In genomic region chr4:51943221-51943620, GRCh38 we compare ENCODE assay signal across 19 cellular contexts.
A peak's percentile ranks its signal among the peaks of the same experiment; 100 is the strongest.
DNase-seq lines count a peak whose midpoint lies in the region; ATAC-seq, FAIRE-seq and TF ChIP-seq lines count a peak whose summit lies in the region.
"Had no signal": no experiment of that assay in that cellular context is flagged by ENCODE, and none has a peak within 500 bp of the region (broad histone marks: within the 10 kb centered on the region; RNA-seq: fewer than 3 reads in every experiment).

No MANE protein-coding gene starts in this region.

- peak overlapping the region; percentile 60; the same call in 1 of the 2 replicates for H2AFZ ChIP-seq in SK-N-SH (ENCODE audit: low read depth)

- H3K4me1 ChIP-seq in breast epithelium (no peaks in the 10 kb centered on the region), SK-N-SH (ENCODE audit: control insufficient read depth in 1 of 2, insufficient read depth in 2 of 2, low read depth in 1 of 2, low read length in 1 of 2) (peaks cover 2 to 10% of the 10 kb centered on the region in 2 experiments; a peak in 2 of 4 replicates)
- H3K4me1 ChIP-seq: upper lobe of left lung had no signal

- H3K79me2 ChIP-seq in SK-N-SH (ENCODE audit: insufficient read depth) = no peaks in the 10 kb centered on the region

- H3F3A ChIP-seq in SK-N-SH (replicated peaks; ENCODE audit: insufficient read depth) = no peaks in the 10 kb centered on the region

- H3K27me3 Mint-ChIP-seq in MCF 10A (ENCODE audit: insufficient read depth, unreplicated experiment) = no peaks in the 10 kb centered on the region
- H3K27me3 Mint-ChIP-seq in CD14-positive monocyte (ENCODE audit: low read depth in 3 of 3) = peaks cover 0 to 2% (median 0%) of the 10 kb centered on the region in 3 donors

- peak overlapping the region; percentile 65 for H3K4me2 ChIP-seq in SK-N-SH

- TF ChIP-seq CTCF in MCF 10A (IDR thresholded peaks at IDR 0.05; ENCODE audit: unreplicated experiment) (no peak), breast epithelium (IDR thresholded peaks at IDR 0.05) (no peak), SK-N-SH (IDR thresholded peaks at IDR 0.05) (no peak), fibroblast of mammary gland (conservative IDR thresholded peaks at IDR 0.05; ENCODE audit: control insufficient read depth, insufficient read depth, low read depth, low read length) (no peak), CD14-positive monocyte (IDR thresholded peaks at IDR 0.05) (no peak)

- no peak for TF ChIP-seq POLR2A in breast epithelium (IDR thresholded peaks at IDR 0.05)

- H3K4me1 Mint-ChIP-seq in MCF 10A (ENCODE audit: insufficient read depth, unreplicated experiment) = peaks cover 12% of the 10 kb centered on the region
- no peaks in the 10 kb centered on the region for H3K4me1 Mint-ChIP-seq in CD14-positive monocyte
- H3K4me1 Mint-ChIP-seq: CD8-positive, alpha-beta memory T cell had no signal

- TF ChIP-seq RAD21 in SK-N-SH (IDR thresholded peaks at IDR 0.05; ENCODE audit: low read length) = no peak

- no peak for ATAC-seq in HG03108 (IDR thresholded peaks at IDR 0.05; ENCODE audit: unreplicated experiment)
- ATAC-seq: left lobe of liver had no signal

- BruUV-seq in MCF 10A (replicated peaks; lab: Mats Ljungman, UMichigan) = no TSS peak

- FAIRE-seq in urothelium cell line (lab: Jason Lieb, UNC) = no peak
- FAIRE-seq in GM19239 (lab: Jason Lieb, UNC) = no peak

- no peak overlapping the region for H3K4me3 Mint-ChIP-seq in MCF 10A (ENCODE audit: unreplicated experiment)
- no peak overlapping the region for H3K4me3 Mint-ChIP-seq in CD14-positive monocyte
- H3K4me3 Mint-ChIP-seq: CD8-positive, alpha-beta memory T cell had no signal

- no peak overlapping the region for H3K4me3 ChIP-seq in breast epithelium
- H3K4me3 ChIP-seq in SK-N-SH (ENCODE audit: low read depth in 2 of 2, low read length in 1 of 2) = peak overlapping the region; percentile 3 to 36; a peak in 2 of 4 replicates
- H3K4me3 ChIP-seq in fibroblast of mammary gland (ENCODE audit: control insufficient read depth, low read depth, low read length) = no peak overlapping the region
- H3K4me3 ChIP-seq: SJCRH30, skin epidermis, upper lobe of left lung had no signal

- H3K27me3 ChIP-seq in breast epithelium (no peaks in the 10 kb centered on the region), SK-N-SH (ENCODE audit: insufficient read depth) (no peaks in the 10 kb centered on the region)
- H3K27me3 ChIP-seq: SJCRH30, upper lobe of left lung had no signal

- H3K27ac ChIP-seq in breast epithelium (no peak overlapping the region), SK-N-SH (ENCODE audit: low read depth in 2 of 2, low read length in 1 of 2) (peak overlapping the region in 1 of 2 experiments; percentile 67; a peak in 1 of 4 replicates)
- H3K27ac ChIP-seq: 22Rv1, HL-60, SJCRH30, skin epidermis, upper lobe of left lung had no signal

- WGBS in SK-N-SH (ENCODE audit: low lambda C conversion rate) = 2% methylated on average over 6 of the region's 6 CpGs

- TF ChIP-seq EP300 in SK-N-SH (IDR thresholded peaks at IDR 0.05; ENCODE audit: borderline replicate concordance in 1 of 2, low read depth in 1 of 2, low read length in 1 of 2) = no peak

- no peaks in the 10 kb centered on the region for H3K9me2 ChIP-seq in SK-N-SH

- peak; percentile 58 for DNase-seq in MCF 10A (ENCODE audit: unreplicated experiment)
- DNase-seq in breast epithelium (ENCODE audit: low spot score in 2 of 2) = no peak
- no peak for DNase-seq in SK-N-SH
- DNase-seq in fibroblast of mammary gland (ENCODE audit: low read depth) = peak; percentile 34
- DNase-seq in urothelium cell line (ENCODE audit: low spot score) = peak; percentile 73
- DNase-seq in GM19239 (ENCODE audit: insufficient read length, low spot score) = no peak
- no peak for DNase-seq in CD14-positive monocyte (ENCODE audit: low spot score)
- DNase-seq: activated CD4-positive, alpha-beta T cell treated with anti-CD3 and anti-CD28 coated beads for 4 hours; CD8-positive, alpha-beta memory T cell; NCI-H1694; NCI-H446 treated with DMSO at 0.1 percent for 48 hours; SJCRH30; T-helper 9 cell; upper lobe of left lung had no signal

- H3K27ac Mint-ChIP-seq in MCF 10A (ENCODE audit: low read depth, unreplicated experiment) = peak overlapping the region; percentile 74
- no peak overlapping the region for H3K27ac Mint-ChIP-seq in CD14-positive monocyte
- H3K27ac Mint-ChIP-seq: CD8-positive, alpha-beta memory T cell had no signal

- no peaks in the 10 kb centered on the region for H4K20me1 ChIP-seq in SK-N-SH (ENCODE audit: insufficient read depth)

- CTCF ChIA-PET in MCF 10A (lab: Yijun Ruan, JAX) (interaction anchor here (0.7 to 1.4 kb wide), 4 partner anchors 13 to 107 kb away, joined by 3 to 4 read pairs (median 3); no protein-coding TSS in a partner anchor), SK-N-SH (lab: Yijun Ruan, JAX) (no interaction called here)

- intact Hi-C loops in MCF 10A (cut with micrococcal nuclease) = no loop called here
- intact Hi-C loops in breast epithelium (cut with DNase I; ENCODE audit: low total_unique reads) = no loop called here
- intact Hi-C loops in CD14-positive monocyte (cut with micrococcal nuclease) = no loop called here

- H3K36me3 Mint-ChIP-seq in MCF 10A (ENCODE audit: insufficient read depth, unreplicated experiment) (peaks cover 6% of the 10 kb centered on the region), CD14-positive monocyte (no peaks in the 10 kb centered on the region)

- H3K9me3 Mint-ChIP-seq in MCF 10A (ENCODE audit: unreplicated experiment) (no peaks in the 10 kb centered on the region), CD14-positive monocyte (peaks cover 18 to 29% (median 21%) of the 10 kb centered on the region in 7 donors)

- H3K36me3 ChIP-seq in breast epithelium (no peaks in the 10 kb centered on the region), SK-N-SH (replicated peaks in 1 of 2; ENCODE audit: control insufficient read depth in 1 of 2, insufficient read depth in 2 of 2, low read length in 1 of 2) (no peaks in the 10 kb centered on the region)
- H3K36me3 ChIP-seq: SJCRH30, upper lobe of left lung had no signal

- POLR2A ChIA-PET in MCF 10A (lab: Yijun Ruan, JAX) = interaction anchor here (0.6 to 1.5 kb wide), 5 partner anchors 12 to 67 kb away, joined by 3 to 11 read pairs (median 3); no protein-coding TSS in a partner anchor
- POLR2A ChIA-PET in SK-N-SH (lab: Yijun Ruan, JAX) = no interaction called here

- no peak overlapping the region for H3K9ac ChIP-seq in SK-N-SH

- H3K9me3 ChIP-seq in breast epithelium = peaks cover 2 to 7% of the 10 kb centered on the region in 2 donors
- H3K9me3 ChIP-seq in SK-N-SH = no peaks in the 10 kb centered on the region
- H3K9me3 ChIP-seq: upper lobe of left lung had no signal

TF ChIP-seq in SK-N-SH, 30 proteins besides CTCF, POLR2A, EP300 and RAD21 (continues in another document):
- TF ChIP-seq FOSL2 (IDR thresholded peaks at IDR 0.05; ENCODE audit: borderline replicate concordance, low read depth) (peak; percentile 76; the same call in 1 of the 2 replicates), MAX (IDR thresholded peaks at IDR 0.05; ENCODE audit: low read depth) (no peak), SIN3A (IDR thresholded peaks at IDR 0.05; ENCODE audit: borderline replicate concordance, low read depth, low read length) (no peak), FOXM1 (IDR thresholded peaks at IDR 0.05; ENCODE audit: low read depth) (no peak), JUND (IDR thresholded peaks at IDR 0.05) (peak; percentile 82), PBX3 (IDR thresholded peaks at IDR 0.05) (peak; percentile 30; the same call in 1 of the 2 replicates), TEAD4 (IDR thresholded peaks at IDR 0.05; ENCODE audit: borderline replicate concordance, insufficient read depth) (peak; percentile 54; the same call in 1 of the 2 replicates), NRF1 (IDR thresholded peaks at IDR 0.05; ENCODE audit: low read depth, low read length) (no peak), TCF12 (IDR thresholded peaks at IDR 0.05) (peak; percentile 45; the same call in 1 of the 2 replicates), ZBTB33 (IDR thresholded peaks at IDR 0.05; ENCODE audit: borderline replicate concordance, low read depth) (no peak), RFX5 (IDR thresholded peaks at IDR 0.05; ENCODE audit: low read length) (no peak)

Comparison
In these comparisons a context has a peak if more than half of its experiments do, and no peak if none do; other contexts are left out.
1. DNase-seq: peak in MCF 10A (single experiment), fibroblast of mammary gland (single experiment) and urothelium cell line (single experiment); none in breast epithelium (0 of 2), SK-N-SH (single experiment), GM19239 (single experiment) and CD14-positive monocyte (single experiment).
2. H3K4me3 ChIP-seq: peak in SK-N-SH (2 of 2); none in breast epithelium (0 of 3) and fibroblast of mammary gland (single experiment).